ENCODE assay signal across 1 cellular context in genomic region chr20:24994470-24995368, GRCh38.
A peak's percentile ranks its signal among the peaks of the same experiment; 100 is the strongest.
TF ChIP-seq lines count a peak whose summit lies in the region.

No MANE protein-coding gene starts in this region.

TF ChIP-seq in HepG2, 621 proteins besides CTCF, POLR2A, EP300 and RAD21 (continued from another document and continues in another):
- TF ChIP-seq ZNF639 (CRISPR knock-in tag; conservative IDR thresholded peaks at IDR 0.05) (no peak), ELF3 (CRISPR knock-in tag; IDR thresholded peaks at IDR 0.05) (peak; percentile 50; the same call in 1 of the 2 replicates), IKZF5 (CRISPR knock-in tag; IDR thresholded peaks at IDR 0.05) (no peak), WIZ (CRISPR knock-in tag; IDR thresholded peaks at IDR 0.05) (no peak), NR2F6 (IDR thresholded peaks at IDR 0.05) (no peak), NR2F6 (CRISPR knock-in tag; IDR thresholded peaks at IDR 0.05) (peak; percentile 44; the same call in 1 of the 2 replicates), ZFP90 (CRISPR knock-in tag; IDR thresholded peaks at IDR 0.05; ENCODE audit: borderline replicate concordance) (peak; percentile 70; the same call in 1 of the 2 replicates), ZNF850 (CRISPR knock-in tag; conservative IDR thresholded peaks at IDR 0.05) (no peak; the same call in 1 of the 2 replicates), ETV5 (CRISPR knock-in tag; IDR thresholded peaks at IDR 0.05; ENCODE audit: borderline replicate concordance) (0 out of 2 replicates have a peak, but pooled peaks have one; percentile 17), ZNF605 (CRISPR knock-in tag; IDR thresholded peaks at IDR 0.05) (no peak), BHLHE40 (IDR thresholded peaks at IDR 0.05; ENCODE audit: low read length) (peak; percentile 69), PCBP2 (optimal IDR thresholded peaks at IDR 0.05; ENCODE audit: low read depth, low read length, poor library complexity, severe bottlenecking) (no peak), ZKSCAN1 (IDR thresholded peaks at IDR 0.05; ENCODE audit: low read length) (no peak), SOX13 (IDR thresholded peaks at IDR 0.05) (no peak), SOX13 (CRISPR knock-in tag; conservative IDR thresholded peaks at IDR 0.05 in 1 of 2, IDR thresholded peaks at IDR 0.05 in 1 of 2) (no peak; a peak in 1 of 4 replicates), ZFP91 (CRISPR knock-in tag; IDR thresholded peaks at IDR 0.05; ENCODE audit: borderline replicate concordance) (peak; percentile 25; the same call in 1 of the 2 replicates), SPEN (CRISPR knock-in tag; IDR thresholded peaks at IDR 0.05; ENCODE audit: low read depth) (peak; percentile 53; the same call in 1 of the 2 replicates), MTA3 (CRISPR knock-in tag; IDR thresholded peaks at IDR 0.05) (no peak), KLF15 (CRISPR knock-in tag; IDR thresholded peaks at IDR 0.05; ENCODE audit: borderline replicate concordance) (no peak), ZNF367 (CRISPR knock-in tag; IDR thresholded peaks at IDR 0.05; ENCODE audit: borderline replicate concordance) (no peak), NFKBIZ (CRISPR knock-in tag; IDR thresholded peaks at IDR 0.05) (peak; percentile 64; the same call in 1 of the 2 replicates), PLRG1 (conservative IDR thresholded peaks at IDR 0.05) (no peak), ZNF142 (CRISPR knock-in tag; IDR thresholded peaks at IDR 0.05) (no peak), SNAPC2 (CRISPR knock-in tag; IDR thresholded peaks at IDR 0.05) (no peak), ZNF326 (CRISPR knock-in tag; IDR thresholded peaks at IDR 0.05; ENCODE audit: borderline replicate concordance) (no peak), ZNF652 (CRISPR knock-in tag; IDR thresholded peaks at IDR 0.05; ENCODE audit: borderline replicate concordance, low read depth) (no peak), MLXIP (CRISPR knock-in tag; IDR thresholded peaks at IDR 0.05; ENCODE audit: borderline replicate concordance) (no peak), ZNF382 (CRISPR knock-in tag; IDR thresholded peaks at IDR 0.05; ENCODE audit: borderline replicate concordance) (no peak), GPBP1L1 (CRISPR knock-in tag; IDR thresholded peaks at IDR 0.05) (no peak), ZFP37 (CRISPR knock-in tag; IDR thresholded peaks at IDR 0.05; ENCODE audit: borderline replicate concordance) (peak; percentile 44; the same call in 1 of the 2 replicates), HMGXB3 (CRISPR knock-in tag; IDR thresholded peaks at IDR 0.05; ENCODE audit: borderline replicate concordance) (no peak), ZSCAN29 (CRISPR knock-in tag; conservative IDR thresholded peaks at IDR 0.05) (0 out of 2 replicates have a peak, but pooled peaks have one; percentile 7), ZNF331 (CRISPR knock-in tag; IDR thresholded peaks at IDR 0.05) (no peak), MBNL3 (CRISPR knock-in tag; conservative IDR thresholded peaks at IDR 0.05) (no peak), ZBTB44 (CRISPR knock-in tag; IDR thresholded peaks at IDR 0.05) (no peak), RXRB (CRISPR knock-in tag; IDR thresholded peaks at IDR 0.05; ENCODE audit: borderline replicate concordance) (peak; percentile 25; the same call in 1 of the 2 replicates), HIVEP1 (CRISPR knock-in tag; IDR thresholded peaks at IDR 0.05) (no peak; the same call in 1 of the 2 replicates), ZNF777 (CRISPR knock-in tag; IDR thresholded peaks at IDR 0.05) (no peak), CAMTA2 (CRISPR knock-in tag; IDR thresholded peaks at IDR 0.05; ENCODE audit: borderline replicate concordance) (no peak)
